Comparison of ENCODE assay signal across 9 cellular contexts in genomic region chr4:175953960-175954521, GRCh38.
DNase-seq lines count a peak whose midpoint lies in the region; ATAC-seq, FAIRE-seq and TF ChIP-seq lines count a peak whose summit lies in the region.
"Had no signal": no experiment of that assay in that cellular context is flagged by ENCODE, and none has a peak within 500 bp of the region (broad histone marks: within the 10 kb centered on the region; RNA-seq: fewer than 3 reads in every experiment).

No MANE protein-coding gene starts in this region.

- H3K36me3 ChIP-seq in SK-N-SH (replicated peaks in 1 of 2; ENCODE audit: control insufficient read depth in 1 of 2, insufficient read depth in 2 of 2, low read length in 1 of 2) = no peaks in the 10 kb centered on the region

- no peaks in the 10 kb centered on the region for H3K27me3 ChIP-seq in SK-N-SH (ENCODE audit: insufficient read depth)

- TF ChIP-seq EP300 in SK-N-SH (IDR thresholded peaks at IDR 0.05; ENCODE audit: borderline replicate concordance in 1 of 2, low read depth in 1 of 2, low read length in 1 of 2) = no peak

- no peak overlapping the region for H3K9ac ChIP-seq in SK-N-SH

- H3K9me2 ChIP-seq in SK-N-SH = no peaks in the 10 kb centered on the region

- H3F3A ChIP-seq in SK-N-SH (replicated peaks; ENCODE audit: insufficient read depth) = no peaks in the 10 kb centered on the region

- peaks cover 27% of the 10 kb centered on the region for H3K27me3 Mint-ChIP-seq in T-helper 17 cell

- H3K4me2 ChIP-seq in SK-N-SH = no peak overlapping the region

- no peak overlapping the region for H3K4me3 ChIP-seq in SK-N-SH (ENCODE audit: low read depth in 2 of 2, low read length in 1 of 2)

- no peaks in the 10 kb centered on the region for H3K79me2 ChIP-seq in SK-N-SH (ENCODE audit: insufficient read depth)

- POLR2A ChIA-PET in SK-N-SH (lab: Yijun Ruan, JAX) = no interaction called here

- TF ChIP-seq CTCF in D721Med (IDR thresholded peaks at IDR 0.05; ENCODE audit: insufficient read depth, missing control alignments) (peak; percentile 11), SK-N-SH (IDR thresholded peaks at IDR 0.05) (peak; percentile 24; the same call in 1 of the 2 replicates)

- no peak overlapping the region for H3K27ac ChIP-seq in SK-N-SH (ENCODE audit: low read depth in 2 of 2, low read length in 1 of 2)

- DNase-seq in D721Med (ENCODE audit: insufficient read length, low spot score) (no peak), SK-N-SH (no peak), NCI-H1694 treated with DMSO at 0.1 percent for 48 hours (lab: John Stamatoyannopoulos, UW) (no peak), ureter (ENCODE audit: low spot score) (no peak), T-helper 17 cell (no peak), cerebellar cortex (ENCODE audit: low spot score) (no peak)

- ATAC-seq in GM19351 (IDR thresholded peaks at IDR 0.05; ENCODE audit: unreplicated experiment) (peak; percentile 97), HG03039 (IDR thresholded peaks at IDR 0.05; ENCODE audit: unreplicated experiment) (peak; percentile 85), T-helper 17 cell (no peak)

- H3K9me3 ChIP-seq in SK-N-SH = no peaks in the 10 kb centered on the region
- H3K9me3 ChIP-seq in T-helper 17 cell (ENCODE audit: control insufficient read depth, low read length, poor library complexity, severe bottlenecking) = no peaks in the 10 kb centered on the region

- no peak overlapping the region for H3K27ac Mint-ChIP-seq in T-helper 17 cell

- TF ChIP-seq RAD21 in SK-N-SH (IDR thresholded peaks at IDR 0.05; ENCODE audit: low read length) = peak; percentile 25; the same call in 1 of the 2 replicates

- 33% methylated on average over 5 of the region's 5 CpGs for WGBS in SK-N-SH (ENCODE audit: low lambda C conversion rate)

- H2AFZ ChIP-seq in SK-N-SH (ENCODE audit: low read depth) = no peak overlapping the region

- no peak for FAIRE-seq in D721Med (lab: Jason Lieb, UNC)
- FAIRE-seq: G401.6 had no signal

- H3K36me3 Mint-ChIP-seq in T-helper 17 cell (ENCODE audit: low read depth) = no peaks in the 10 kb centered on the region

- CTCF ChIA-PET in SK-N-SH (lab: Yijun Ruan, JAX) = interaction anchor here (0.5 to 0.9 kb wide), 2 partner anchors 393 to 596 kb away, joined by 3 read pairs; no protein-coding TSS in a partner anchor

- H4K20me1 ChIP-seq in SK-N-SH (ENCODE audit: insufficient read depth) = no peaks in the 10 kb centered on the region

- no peak overlapping the region for H3K4me3 Mint-ChIP-seq in T-helper 17 cell

- no peaks in the 10 kb centered on the region for H3K4me1 ChIP-seq in SK-N-SH (ENCODE audit: control insufficient read depth in 1 of 2, insufficient read depth in 2 of 2, low read depth in 1 of 2, low read length in 1 of 2)

- H3K4me1 Mint-ChIP-seq in T-helper 17 cell = no peaks in the 10 kb centered on the region

TF ChIP-seq in SK-N-SH, 30 proteins besides CTCF, POLR2A, EP300 and RAD21:
- no peak for TF ChIP-seq MEF2A (IDR thresholded peaks at IDR 0.05; ENCODE audit: borderline replicate concordance, low read depth)
- no peak for TF ChIP-seq RCOR1 (IDR thresholded peaks at IDR 0.05; ENCODE audit: low read length)
- TF ChIP-seq NFIC (IDR thresholded peaks at IDR 0.05; ENCODE audit: borderline replicate concordance) = no peak
- TF ChIP-seq, protein P1, sequence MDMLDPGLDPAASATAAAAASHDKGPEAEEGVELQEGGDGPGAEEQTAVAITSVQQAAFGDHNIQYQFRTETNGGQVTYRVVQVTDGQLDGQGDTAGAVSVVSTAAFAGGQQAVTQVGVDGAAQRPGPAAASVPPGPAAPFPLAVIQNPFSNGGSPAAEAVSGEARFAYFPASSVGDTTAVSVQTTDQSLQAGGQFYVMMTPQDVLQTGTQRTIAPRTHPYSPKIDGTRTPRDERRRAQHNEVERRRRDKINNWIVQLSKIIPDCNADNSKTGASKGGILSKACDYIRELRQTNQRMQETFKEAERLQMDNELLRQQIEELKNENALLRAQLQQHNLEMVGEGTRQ (IDR thresholded peaks at IDR 0.05; ENCODE audit: borderline replicate concordance, low read depth, low read length) = no peak
- TF ChIP-seq RFX5 (IDR thresholded peaks at IDR 0.05; ENCODE audit: low read length) = no peak
- no peak for TF ChIP-seq IRF3 (IDR thresholded peaks at IDR 0.05; ENCODE audit: low read depth, low read length)
- TF ChIP-seq MXI1 (IDR thresholded peaks at IDR 0.05; ENCODE audit: low read depth, low read length) = no peak
- TF ChIP-seq EZH2phosphoT487 (IDR thresholded peaks at IDR 0.05; ENCODE audit: borderline replicate concordance, low read depth) = no peak
- TF ChIP-seq, protein P2, sequence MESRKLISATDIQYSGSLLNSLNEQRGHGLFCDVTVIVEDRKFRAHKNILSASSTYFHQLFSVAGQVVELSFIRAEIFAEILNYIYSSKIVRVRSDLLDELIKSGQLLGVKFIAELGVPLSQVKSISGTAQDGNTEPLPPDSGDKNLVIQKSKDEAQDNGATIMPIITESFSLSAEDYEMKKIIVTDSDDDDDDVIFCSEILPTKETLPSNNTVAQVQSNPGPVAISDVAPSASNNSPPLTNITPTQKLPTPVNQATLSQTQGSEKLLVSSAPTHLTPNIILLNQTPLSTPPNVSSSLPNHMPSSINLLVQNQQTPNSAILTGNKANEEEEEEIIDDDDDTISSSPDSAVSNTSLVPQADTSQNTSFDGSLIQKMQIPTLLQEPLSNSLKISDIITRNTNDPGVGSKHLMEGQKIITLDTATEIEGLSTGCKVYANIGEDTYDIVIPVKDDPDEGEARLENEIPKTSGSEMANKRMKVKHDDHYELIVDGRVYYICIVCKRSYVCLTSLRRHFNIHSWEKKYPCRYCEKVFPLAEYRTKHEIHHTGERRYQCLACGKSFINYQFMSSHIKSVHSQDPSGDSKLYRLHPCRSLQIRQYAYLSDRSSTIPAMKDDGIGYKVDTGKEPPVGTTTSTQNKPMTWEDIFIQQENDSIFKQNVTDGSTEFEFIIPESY (IDR thresholded peaks at IDR 0.05; ENCODE audit: borderline replicate concordance, low read depth) = no peak
- TF ChIP-seq, protein P3, sequence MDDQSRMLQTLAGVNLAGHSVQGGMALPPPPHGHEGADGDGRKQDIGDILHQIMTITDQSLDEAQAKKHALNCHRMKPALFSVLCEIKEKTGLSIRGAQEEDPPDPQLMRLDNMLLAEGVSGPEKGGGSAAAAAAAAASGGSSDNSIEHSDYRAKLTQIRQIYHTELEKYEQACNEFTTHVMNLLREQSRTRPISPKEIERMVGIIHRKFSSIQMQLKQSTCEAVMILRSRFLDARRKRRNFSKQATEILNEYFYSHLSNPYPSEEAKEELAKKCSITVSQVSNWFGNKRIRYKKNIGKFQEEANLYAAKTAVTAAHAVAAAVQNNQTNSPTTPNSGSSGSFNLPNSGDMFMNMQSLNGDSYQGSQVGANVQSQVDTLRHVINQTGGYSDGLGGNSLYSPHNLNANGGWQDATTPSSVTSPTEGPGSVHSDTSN (IDR thresholded peaks at IDR 0.05) = no peak
- TF ChIP-seq TEAD4 (IDR thresholded peaks at IDR 0.05; ENCODE audit: borderline replicate concordance, insufficient read depth) = no peak
- no peak for TF ChIP-seq YY1 (IDR thresholded peaks at IDR 0.05; ENCODE audit: low read depth)
- no peak for TF ChIP-seq TCF12 (IDR thresholded peaks at IDR 0.05)
- TF ChIP-seq, protein P4, sequence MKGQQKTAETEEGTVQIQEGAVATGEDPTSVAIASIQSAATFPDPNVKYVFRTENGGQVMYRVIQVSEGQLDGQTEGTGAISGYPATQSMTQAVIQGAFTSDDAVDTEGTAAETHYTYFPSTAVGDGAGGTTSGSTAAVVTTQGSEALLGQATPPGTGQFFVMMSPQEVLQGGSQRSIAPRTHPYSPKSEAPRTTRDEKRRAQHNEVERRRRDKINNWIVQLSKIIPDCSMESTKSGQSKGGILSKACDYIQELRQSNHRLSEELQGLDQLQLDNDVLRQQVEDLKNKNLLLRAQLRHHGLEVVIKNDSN (IDR thresholded peaks at IDR 0.05; ENCODE audit: borderline replicate concordance, low read depth) = no peak
- no peak for TF ChIP-seq FOXJ3 (CRISPR knock-in tag; IDR thresholded peaks at IDR 0.05)
- TF ChIP-seq POLR2AphosphoS5 (IDR thresholded peaks at IDR 0.05; ENCODE audit: low read depth, low read length) = no peak
- no peak for TF ChIP-seq TAF1 (IDR thresholded peaks at IDR 0.05; ENCODE audit: borderline replicate concordance, low read depth, low read length)
